Comparison of ENCODE assay signal across 1 cellular context in genomic region chr12:48351022-48351708, GRCh38.
TF ChIP-seq lines count a peak whose summit lies in the region.

No MANE protein-coding gene starts in this region.

TF ChIP-seq in HEK293, 187 proteins besides CTCF, POLR2A, EP300 and RAD21 (continued from another document and continues in another):
- TF ChIP-seq, protein P1, sequence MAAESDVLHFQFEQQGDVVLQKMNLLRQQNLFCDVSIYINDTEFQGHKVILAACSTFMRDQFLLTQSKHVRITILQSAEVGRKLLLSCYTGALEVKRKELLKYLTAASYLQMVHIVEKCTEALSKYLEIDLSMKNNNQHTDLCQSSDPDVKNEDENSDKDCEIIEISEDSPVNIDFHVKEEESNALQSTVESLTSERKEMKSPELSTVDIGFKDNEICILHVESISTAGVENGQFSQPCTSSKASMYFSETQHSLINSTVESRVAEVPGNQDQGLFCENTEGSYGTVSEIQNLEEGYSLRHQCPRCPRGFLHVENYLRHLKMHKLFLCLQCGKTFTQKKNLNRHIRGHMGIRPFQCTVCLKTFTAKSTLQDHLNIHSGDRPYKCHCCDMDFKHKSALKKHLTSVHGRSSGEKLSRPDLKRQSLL (tag by site-specific recombination; IDR thresholded peaks at IDR 0.05): 0 out of 2 replicates have a peak, but pooled peaks have one; percentile 31
- TF ChIP-seq ZNF580 (tag by site-specific recombination; IDR thresholded peaks at IDR 0.05) (no peak), ZNF776 (tag by site-specific recombination; IDR thresholded peaks at IDR 0.05; ENCODE audit: borderline replicate concordance) (no peak), ZBTB17 (tag by site-specific recombination; IDR thresholded peaks at IDR 0.05) (peak; percentile 89), ZBTB11 (tag by site-specific recombination; conservative IDR thresholded peaks at IDR 0.05; ENCODE audit: low read depth) (peak; percentile 34), SCRT2 (tag by site-specific recombination; IDR thresholded peaks at IDR 0.05) (0 out of 2 replicates have a peak, but pooled peaks have one; percentile 35), PRDM4 (tag by site-specific recombination; IDR thresholded peaks at IDR 0.05) (0 out of 2 replicates have a peak, but pooled peaks have one; percentile 30), ZNF596 (tag by site-specific recombination; IDR thresholded peaks at IDR 0.05) (no peak), ZNF660 (tag by site-specific recombination; IDR thresholded peaks at IDR 0.05) (no peak), OSR2 (tag by site-specific recombination; IDR thresholded peaks at IDR 0.05) (peak; percentile 61), ZNF560 (tag by site-specific recombination; IDR thresholded peaks at IDR 0.05; ENCODE audit: borderline replicate concordance) (no peak), ZNF48 (tag by site-specific recombination; IDR thresholded peaks at IDR 0.05) (no peak), FEZF1 (tag by site-specific recombination; IDR thresholded peaks at IDR 0.05) (peak; percentile 70; the same call in 1 of the 2 replicates), ZNF24 (tag by site-specific recombination; IDR thresholded peaks at IDR 0.05) (0 out of 2 replicates have a peak, but pooled peaks have one; percentile 30), ZNF692 (tag by site-specific recombination; IDR thresholded peaks at IDR 0.05) (0 out of 2 replicates have a peak, but pooled peaks have one; percentile 13), ZNF521 (tag by site-specific recombination; IDR thresholded peaks at IDR 0.05) (no peak), ZNF26 (tag by site-specific recombination; IDR thresholded peaks at IDR 0.05) (no peak), ZNF791 (tag by site-specific recombination; IDR thresholded peaks at IDR 0.05) (no peak), ZNF112 (tag by site-specific recombination; IDR thresholded peaks at IDR 0.05) (no peak), ZEB2 (tag by site-specific recombination; IDR thresholded peaks at IDR 0.05) (peak; percentile 80), ZNF2 (tag by site-specific recombination; IDR thresholded peaks at IDR 0.05) (peak; percentile 55; the same call in 1 of the 2 replicates), ZNF416 (tag by site-specific recombination; IDR thresholded peaks at IDR 0.05) (no peak), ZNF600 (tag by site-specific recombination; IDR thresholded peaks at IDR 0.05) (peak; percentile 65), SP3 (tag by site-specific recombination; IDR thresholded peaks at IDR 0.05) (no peak; the same call in none of the 2 replicates), ZNF184 (tag by site-specific recombination; IDR thresholded peaks at IDR 0.05) (no peak), ZBTB10 (tag by site-specific recombination; IDR thresholded peaks at IDR 0.05) (peak; percentile 33; the same call in 1 of the 2 replicates), YY1 (tag by site-specific recombination; IDR thresholded peaks at IDR 0.05) (no peak), WT1 (tag by site-specific recombination; IDR thresholded peaks at IDR 0.05) (peak; percentile 49; the same call in 1 of the 2 replicates), EGR2 (tag by site-specific recombination; IDR thresholded peaks at IDR 0.05; ENCODE audit: low read depth) (0 out of 2 replicates have a peak, but pooled peaks have one; percentile 14), GLIS1 (tag by site-specific recombination; IDR thresholded peaks at IDR 0.05) (peak; percentile 84), KLF7 (tag by site-specific recombination; IDR thresholded peaks at IDR 0.05; ENCODE audit: borderline replicate concordance) (no peak), ZNF335 (tag by site-specific recombination; conservative IDR thresholded peaks at IDR 0.05) (peak; percentile 92), ZNF354C (tag by site-specific recombination; IDR thresholded peaks at IDR 0.05; ENCODE audit: borderline replicate concordance, low read depth) (no peak), SP7 (tag by site-specific recombination; IDR thresholded peaks at IDR 0.05) (peak; percentile 46; the same call in 1 of the 2 replicates), SALL2 (tag by site-specific recombination; IDR thresholded peaks at IDR 0.05; ENCODE audit: borderline replicate concordance) (no peak), ZSCAN30 (tag by site-specific recombination; IDR thresholded peaks at IDR 0.05) (0 out of 2 replicates have a peak, but pooled peaks have one; percentile 32)
- TF ChIP-seq, protein P2, sequence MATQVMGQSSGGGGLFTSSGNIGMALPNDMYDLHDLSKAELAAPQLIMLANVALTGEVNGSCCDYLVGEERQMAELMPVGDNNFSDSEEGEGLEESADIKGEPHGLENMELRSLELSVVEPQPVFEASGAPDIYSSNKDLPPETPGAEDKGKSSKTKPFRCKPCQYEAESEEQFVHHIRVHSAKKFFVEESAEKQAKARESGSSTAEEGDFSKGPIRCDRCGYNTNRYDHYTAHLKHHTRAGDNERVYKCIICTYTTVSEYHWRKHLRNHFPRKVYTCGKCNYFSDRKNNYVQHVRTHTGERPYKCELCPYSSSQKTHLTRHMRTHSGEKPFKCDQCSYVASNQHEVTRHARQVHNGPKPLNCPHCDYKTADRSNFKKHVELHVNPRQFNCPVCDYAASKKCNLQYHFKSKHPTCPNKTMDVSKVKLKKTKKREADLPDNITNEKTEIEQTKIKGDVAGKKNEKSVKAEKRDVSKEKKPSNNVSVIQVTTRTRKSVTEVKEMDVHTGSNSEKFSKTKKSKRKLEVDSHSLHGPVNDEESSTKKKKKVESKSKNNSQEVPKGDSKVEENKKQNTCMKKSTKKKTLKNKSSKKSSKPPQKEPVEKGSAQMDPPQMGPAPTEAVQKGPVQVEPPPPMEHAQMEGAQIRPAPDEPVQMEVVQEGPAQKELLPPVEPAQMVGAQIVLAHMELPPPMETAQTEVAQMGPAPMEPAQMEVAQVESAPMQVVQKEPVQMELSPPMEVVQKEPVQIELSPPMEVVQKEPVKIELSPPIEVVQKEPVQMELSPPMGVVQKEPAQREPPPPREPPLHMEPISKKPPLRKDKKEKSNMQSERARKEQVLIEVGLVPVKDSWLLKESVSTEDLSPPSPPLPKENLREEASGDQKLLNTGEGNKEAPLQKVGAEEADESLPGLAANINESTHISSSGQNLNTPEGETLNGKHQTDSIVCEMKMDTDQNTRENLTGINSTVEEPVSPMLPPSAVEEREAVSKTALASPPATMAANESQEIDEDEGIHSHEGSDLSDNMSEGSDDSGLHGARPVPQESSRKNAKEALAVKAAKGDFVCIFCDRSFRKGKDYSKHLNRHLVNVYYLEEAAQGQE (tag by site-specific recombination; IDR thresholded peaks at IDR 0.05): 0 out of 2 replicates have a peak, but pooled peaks have one; percentile 44
- TF ChIP-seq, protein P3, sequence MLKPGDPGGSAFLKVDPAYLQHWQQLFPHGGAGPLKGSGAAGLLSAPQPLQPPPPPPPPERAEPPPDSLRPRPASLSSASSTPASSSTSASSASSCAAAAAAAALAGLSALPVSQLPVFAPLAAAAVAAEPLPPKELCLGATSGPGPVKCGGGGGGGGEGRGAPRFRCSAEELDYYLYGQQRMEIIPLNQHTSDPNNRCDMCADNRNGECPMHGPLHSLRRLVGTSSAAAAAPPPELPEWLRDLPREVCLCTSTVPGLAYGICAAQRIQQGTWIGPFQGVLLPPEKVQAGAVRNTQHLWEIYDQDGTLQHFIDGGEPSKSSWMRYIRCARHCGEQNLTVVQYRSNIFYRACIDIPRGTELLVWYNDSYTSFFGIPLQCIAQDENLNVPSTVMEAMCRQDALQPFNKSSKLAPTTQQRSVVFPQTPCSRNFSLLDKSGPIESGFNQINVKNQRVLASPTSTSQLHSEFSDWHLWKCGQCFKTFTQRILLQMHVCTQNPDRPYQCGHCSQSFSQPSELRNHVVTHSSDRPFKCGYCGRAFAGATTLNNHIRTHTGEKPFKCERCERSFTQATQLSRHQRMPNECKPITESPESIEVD (tag by site-specific recombination; IDR thresholded peaks at IDR 0.05): no peak
- TF ChIP-seq, protein P4, sequence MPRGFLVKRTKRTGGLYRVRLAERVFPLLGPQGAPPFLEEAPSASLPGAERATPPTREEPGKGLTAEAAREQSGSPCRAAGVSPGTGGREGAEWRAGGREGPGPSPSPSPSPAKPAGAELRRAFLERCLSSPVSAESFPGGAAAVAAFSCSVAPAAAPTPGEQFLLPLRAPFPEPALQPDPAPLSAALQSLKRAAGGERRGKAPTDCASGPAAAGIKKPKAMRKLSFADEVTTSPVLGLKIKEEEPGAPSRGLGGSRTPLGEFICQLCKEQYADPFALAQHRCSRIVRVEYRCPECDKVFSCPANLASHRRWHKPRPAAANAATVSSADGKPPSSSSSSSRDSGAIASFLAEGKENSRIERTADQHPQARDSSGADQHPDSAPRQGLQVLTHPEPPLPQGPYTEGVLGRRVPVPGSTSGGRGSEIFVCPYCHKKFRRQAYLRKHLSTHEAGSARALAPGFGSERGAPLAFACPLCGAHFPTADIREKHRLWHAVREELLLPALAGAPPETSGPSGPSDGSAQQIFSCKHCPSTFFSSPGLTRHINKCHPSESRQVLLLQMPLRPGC (tag by site-specific recombination; IDR thresholded peaks at IDR 0.05): 0 out of 2 replicates have a peak, but pooled peaks have one; percentile 36
